8 cellular contexts compared by ENCODE assay signal in the genomic region with DNA sequence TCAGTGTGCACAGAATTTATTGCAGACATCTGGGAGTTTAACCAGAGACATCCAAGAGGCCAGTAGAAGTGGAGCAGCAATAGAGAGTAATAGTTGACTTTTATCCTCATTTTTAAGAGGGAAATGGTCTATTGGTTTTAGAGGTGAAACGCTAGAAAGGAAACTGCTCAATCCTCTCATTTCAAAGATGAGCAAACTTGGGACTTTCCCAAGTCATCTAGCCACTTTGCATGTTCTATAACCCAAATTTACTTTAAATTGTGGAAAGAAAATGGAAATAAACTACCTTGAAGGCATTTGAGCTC.
A peak's percentile ranks its signal among the peaks of the same experiment; 100 is the strongest.
DNase-seq lines count a peak whose midpoint lies in the region; ATAC-seq lines count a peak whose summit lies in the region.
"Had no signal": no experiment of that assay in that cellular context is flagged by ENCODE, and none has a peak within 500 bp of the region (broad histone marks: within the 10 kb centered on the region; RNA-seq: fewer than 3 reads in every experiment).

No MANE protein-coding gene starts in this region.

- ATAC-seq in GM18520 (IDR thresholded peaks at IDR 0.05; ENCODE audit: unreplicated experiment) (peak; percentile 36), GM21447 (IDR thresholded peaks at IDR 0.05; ENCODE audit: unreplicated experiment) (peak; percentile 52), HG03159 (IDR thresholded peaks at IDR 0.05; ENCODE audit: unreplicated experiment) (peak; percentile 34), HG03135 (IDR thresholded peaks at IDR 0.05; ENCODE audit: unreplicated experiment) (no peak)

- DNase-seq in glomerular visceral epithelial cell (ENCODE audit: extremely low spot score) (peak; percentile 46), activated gamma-delta T cell (lab: John Stamatoyannopoulos, UW) (no peak), ACHN (no peak)
- DNase-seq: stimulated activated CD4-positive, alpha-beta T cell treated with anti-CD3 and anti-CD28 coated beads, Interleukin-2, amount 100 ng/mL, for 24 hours had no signal

- in situ Hi-C loops in ACHN (cut with HindIII; ENCODE audit: low pct_ligation_motif_present, low pct_unique_long_range_greater_than_20kb, low sequenced_read_pairs) = no loop called here
